In genomic region chr1:154221815-154222081, GRCh38 we compare ENCODE assay signal across 9 cellular contexts. TPM values are rescaled to one million over a fixed set of nuclear protein-coding genes. Genes with fewer than 3 reads are reported as not detected.
DNase-seq lines count a peak whose midpoint lies in the region; TF ChIP-seq lines count a peak whose summit lies in the region.
"Had no signal": no experiment of that assay in that cellular context is flagged by ENCODE, and none has a peak within 500 bp of the region (broad histone marks: within the 10 kb centered on the region; RNA-seq: fewer than 3 reads in every experiment).

No MANE protein-coding gene starts in this region.

- peaks cover 21% of the 10 kb centered on the region for H3K36me3 ChIP-seq in suprapubic skin

- H3K27me3 ChIP-seq in HL-60 (ENCODE audit: insufficient read depth, poor library complexity, severe bottlenecking) (no peaks in the 10 kb centered on the region), suprapubic skin (no peaks in the 10 kb centered on the region)

- no peak for TF ChIP-seq EP300 in suprapubic skin (IDR thresholded peaks at IDR 0.05)

- in situ Hi-C loops in GM13976 (cut with MboI; ENCODE audit: low sequenced_read_pairs, unreplicated experiment), result no loop called here

- peaks cover 63% of the 10 kb centered on the region for H3K4me1 ChIP-seq in suprapubic skin

- no peak for TF ChIP-seq POLR2A in suprapubic skin (IDR thresholded peaks at IDR 0.05)

- H3K9me3 ChIP-seq in suprapubic skin, result no peaks in the 10 kb centered on the region

- 3% methylated on average over 2 of the region's 2 CpGs for WGBS in suprapubic skin

- peak; percentile 77 for DNase-seq in AG10803 (ENCODE audit: low read depth)
- DNase-seq in HL-60 (ENCODE audit: low read depth in 1 of 2, low spot score in 1 of 2), result peak in 1 of 2 experiments; percentile 10
- DNase-seq in amniotic epithelial cell (ENCODE audit: low read depth), result peak; percentile 49
- DNase-seq in iris pigment epithelial cell (ENCODE audit: low read depth), result peak; percentile 83
- no peak for DNase-seq in suprapubic skin (ENCODE audit: low spot score in 2 of 2)
- no peak for DNase-seq in GM13976 (ENCODE audit: low spot score)
- DNase-seq in cortex of kidney (lab: John Stamatoyannopoulos, UW), result no peak
- DNase-seq in activated gamma-delta T cell (lab: John Stamatoyannopoulos, UW), result no peak

- H3K27ac ChIP-seq in HL-60 (replicated peaks) (peak overlapping the region; percentile 96), suprapubic skin (peak overlapping the region; percentile 98)

- TF ChIP-seq CTCF in AG10803 (conservative IDR thresholded peaks at IDR 0.05; ENCODE audit: low read length) (0 out of 2 replicates have a peak, but pooled peaks have one; percentile 4), HL-60 (IDR thresholded peaks at IDR 0.05; ENCODE audit: insufficient read depth, low read length) (no peak), suprapubic skin (IDR thresholded peaks at IDR 0.05) (no peak), GM13976 (IDR thresholded peaks at IDR 0.05; ENCODE audit: borderline replicate concordance, control extremely low read depth, extremely low read depth, insufficient read depth, missing control alignments) (no peak)

- H3K4me3 ChIP-seq in AG10803 (ENCODE audit: low read length) (peak overlapping the region; percentile 89), HL-60 (replicated peaks; ENCODE audit: insufficient read depth, low read length) (peak overlapping the region; percentile 88), suprapubic skin (peak overlapping the region; percentile 68)

RNA-seq across cellular contexts. Expression of gene UBAP2L, which starts 1.0 kb away (rescaled TPM):
- 100 to 1,000 TPM in 1 of 4 donors, 10 to 100 TPM in 3; 69.8 to 124 (median 83.0) TPM for total RNA-seq in suprapubic skin

RNA-seq across cellular contexts. Expression of gene CFAP141, which starts 15.6 kb away (rescaled TPM):
- not detected for total RNA-seq in suprapubic skin
- total RNA-seq: HT1080 had no signal

RNA-seq across cellular contexts. Expression of gene TPM3, which starts 29.8 kb away (rescaled TPM):
- total RNA-seq in suprapubic skin, result 100 to 1,000 TPM; 156 to 192 (median 181) TPM

RNA-seq across cellular contexts. Expression of gene HAX1, which starts 50.7 kb away (rescaled TPM):
- 10 to 100 TPM; 66.0 to 88.3 (median 78.4) TPM for total RNA-seq in suprapubic skin

Comparison
In these comparisons a context has a peak if more than half of its experiments do, and no peak if none do; other contexts are left out.
1. DNase-seq: peak in AG10803 (single experiment), amniotic epithelial cell (single experiment) and iris pigment epithelial cell (single experiment); none in suprapubic skin (0 of 2), GM13976 (single experiment), cortex of kidney (single experiment) and activated gamma-delta T cell (single experiment).
2. Peak in every context shown above with its lines, with median percentiles within 50 percentile points of each other: H3K4me3 ChIP-seq.